ENCODE assay signal across 23 cellular contexts in genomic region chr3:142281474-142281873, GRCh38.
"Had no signal": no experiment of that assay in that cellular context is flagged by ENCODE, and none has a peak within 500 bp of the region (broad histone marks: within the 10 kb centered on the region; RNA-seq: fewer than 3 reads in every experiment).

No MANE protein-coding gene starts in this region.

- H3K4me3 Mint-ChIP-seq: naive B cell; nephron; stimulated activated memory B cell treated with anti-CD40 and anti-IgM and Interleukin-4, amounts not matched to agents 10 μg/mL and 1 μg/mL and 100 μg/mL, for 72 hours; stimulated activated naive CD8-positive, alpha-beta T cell treated with anti-CD3 and anti-CD28 coated beads, Interleukin-15, amount 100 ng/mL, for 72 hours had no signal

- H3K4me1 ChIP-seq: pancreas, testis had no signal

- H3K27ac ChIP-seq: epithelial cell of prostate, esophagus muscularis mucosa, hepatocyte, pancreas, spleen, testis, tibial nerve had no signal

- H3K36me3 ChIP-seq: esophagus muscularis mucosa, pancreas, spleen, tibial nerve had no signal

- H3K4me3 ChIP-seq: esophagus muscularis mucosa, hepatocyte, pancreas, spleen, testis, tibial nerve had no signal

- H3K36me3 Mint-ChIP-seq: naive B cell; stimulated activated memory B cell treated with anti-CD40 and anti-IgM and Interleukin-4, amounts not matched to agents 10 μg/mL and 1 μg/mL and 100 μg/mL, for 72 hours had no signal

- H3K27me3 Mint-ChIP-seq: naive B cell; progenitor cell of endocrine pancreas; stimulated activated memory B cell treated with anti-CD40 and anti-IgM and Interleukin-4, amounts not matched to agents 10 μg/mL and 1 μg/mL and 100 μg/mL, for 72 hours; stimulated activated naive CD8-positive, alpha-beta T cell treated with anti-CD3 and anti-CD28 coated beads, Interleukin-15, amount 100 ng/mL, for 72 hours had no signal

- H3K9me3 Mint-ChIP-seq: naive B cell; nephron; stimulated activated memory B cell treated with anti-CD40 and anti-IgM and Interleukin-4, amounts not matched to agents 10 μg/mL and 1 μg/mL and 100 μg/mL, for 72 hours; stimulated activated naive CD8-positive, alpha-beta T cell treated with anti-CD3 and anti-CD28 coated beads, Interleukin-15, amount 100 ng/mL, for 72 hours had no signal

- H3K4me2 ChIP-seq: hepatocyte had no signal

- H3K27ac Mint-ChIP-seq: naive B cell; nephron; progenitor cell of endocrine pancreas; stimulated activated memory B cell treated with anti-CD40 and anti-IgM and Interleukin-4, amounts not matched to agents 10 μg/mL and 1 μg/mL and 100 μg/mL, for 72 hours; stimulated activated naive CD8-positive, alpha-beta T cell treated with anti-CD3 and anti-CD28 coated beads, Interleukin-15, amount 100 ng/mL, for 72 hours had no signal

- ATAC-seq: left colon; left ventricle myocardium superior; pancreas; right cardiac atrium; stimulated activated memory B cell treated with anti-CD40 and anti-IgM and Interleukin-4, amounts not matched to agents 10 μg/mL and 1 μg/mL and 100 μg/mL, for 72 hours; stimulated activated naive CD8-positive, alpha-beta T cell treated with anti-CD3 and anti-CD28 coated beads, Interleukin-15, amount 100 ng/mL, for 72 hours had no signal

- H3K79me2 ChIP-seq: hepatocyte had no signal

- DNase-seq: effector memory CD4-positive, alpha-beta T cell; foreskin melanocyte; head of caudate nucleus; left colon; left ventricle myocardium superior; mesendoderm; naive B cell; occipital lobe; pancreas; right cardiac atrium; spleen; stimulated activated CD4-positive, alpha-beta T cell treated with anti-CD3 and anti-CD28 coated beads, Interleukin-15, amount 100 ng/mL, for 24 hours; stimulated activated CD4-positive, alpha-beta T cell treated with anti-CD3 and anti-CD28 coated beads, Interleukin-1b, Interleukin-23, amount 100 ng/mL, for 48 hours; stimulated activated CD4-positive, alpha-beta T cell treated with anti-CD3 and anti-CD28 coated beads, Interleukin-4, amount 100 ng/mL, for 24 hours; stimulated activated naive CD8-positive, alpha-beta T cell treated with anti-CD3 and anti-CD28 coated beads, Interleukin-15, amount 100 ng/mL, for 72 hours; testis had no signal

- H2AFZ ChIP-seq: hepatocyte had no signal

- H3K9me3 ChIP-seq: esophagus muscularis mucosa, pancreas, spleen, testis, tibial nerve had no signal

- H3K27me3 ChIP-seq: esophagus muscularis mucosa, hepatocyte, pancreas, spleen, testis, tibial nerve had no signal

- H3K4me1 Mint-ChIP-seq: nephron; stimulated activated memory B cell treated with anti-CD40 and anti-IgM and Interleukin-4, amounts not matched to agents 10 μg/mL and 1 μg/mL and 100 μg/mL, for 72 hours; stimulated activated naive CD8-positive, alpha-beta T cell treated with anti-CD3 and anti-CD28 coated beads, Interleukin-15, amount 100 ng/mL, for 72 hours had no signal
